In the genomic region with DNA sequence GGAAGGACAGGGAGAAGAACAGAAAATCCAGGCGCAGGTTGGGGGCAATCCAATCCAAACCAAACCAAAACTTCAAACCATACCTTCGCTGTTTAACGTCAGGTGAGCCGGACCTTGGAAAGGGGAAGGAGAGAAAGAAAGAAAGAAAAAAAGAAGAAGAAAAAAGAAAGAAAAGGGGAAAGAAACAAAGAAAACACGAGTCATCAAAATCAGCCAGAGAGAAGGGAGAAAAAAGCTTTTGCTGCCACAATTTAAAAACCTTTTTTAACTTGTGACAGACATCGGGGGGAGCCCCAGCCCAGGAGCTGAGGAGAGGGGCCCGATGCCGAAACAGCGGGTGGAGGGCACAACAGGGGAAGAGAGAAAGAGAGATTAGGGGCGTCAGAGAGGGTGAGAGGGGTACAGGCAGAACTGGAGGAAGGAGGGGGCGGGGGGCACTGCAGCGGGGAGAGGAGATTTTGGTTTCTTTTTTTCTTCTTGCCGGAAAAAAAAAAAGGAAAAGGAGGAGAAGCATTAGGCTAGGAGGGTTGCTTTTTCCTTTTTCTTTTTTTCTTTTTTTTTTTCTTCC, we compare ENCODE assay signal across 25 cellular contexts. TPM values are rescaled to one million over a fixed set of nuclear protein-coding genes. Genes with fewer than 3 reads are reported as not detected.
DNase-seq lines count a peak whose midpoint lies in the region; ATAC-seq and TF ChIP-seq lines count a peak whose summit lies in the region.
"Had no signal": no experiment of that assay in that cellular context is flagged by ENCODE, and none has a peak within 500 bp of the region (broad histone marks: within the 10 kb centered on the region; RNA-seq: fewer than 3 reads in every experiment).

No MANE protein-coding gene starts in this region.

- H3K79me2 ChIP-seq in SK-N-SH (ENCODE audit: insufficient read depth): no peaks in the 10 kb centered on the region

- 49% methylated on average over 13 of the region's 13 CpGs for WGBS in SK-N-SH (ENCODE audit: low lambda C conversion rate)

- H3K36me3 Mint-ChIP-seq in CD14-positive monocyte (no peaks in the 10 kb centered on the region), nephron (ENCODE audit: low read depth) (no peaks in the 10 kb centered on the region)
- H3K36me3 Mint-ChIP-seq in activated naive CD8-positive, alpha-beta T cell treated with anti-CD3 and anti-CD28 coated beads for 36 hours: no peaks in the 10 kb centered on the region
- H3K36me3 Mint-ChIP-seq: activated naive CD4-positive, alpha-beta T cell treated with anti-CD3 and anti-CD28 coated beads, Interleukin-2, amount 10 ng/mL, durations not matched to agents 7 days and 5 days had no signal

- H3K36me3 ChIP-seq in SK-N-SH (replicated peaks in 1 of 2; ENCODE audit: control insufficient read depth in 1 of 2, insufficient read depth in 2 of 2, low read length in 1 of 2): no peaks in the 10 kb centered on the region
- H3K36me3 ChIP-seq: HAP-1, upper lobe of left lung had no signal

- no peak for TF ChIP-seq CTCF in SK-N-SH (IDR thresholded peaks at IDR 0.05)
- no peak for TF ChIP-seq CTCF in CD14-positive monocyte (IDR thresholded peaks at IDR 0.05)
- no peak for TF ChIP-seq CTCF in nephron (IDR thresholded peaks at IDR 0.05; ENCODE audit: unreplicated experiment in 3 of 3)

- H4K20me1 ChIP-seq in SK-N-SH (ENCODE audit: insufficient read depth): no peaks in the 10 kb centered on the region

- TF ChIP-seq RAD21 in SK-N-SH (IDR thresholded peaks at IDR 0.05; ENCODE audit: low read length): peak; percentile 44

- H3K4me1 Mint-ChIP-seq in CD14-positive monocyte: peaks cover 25% of the 10 kb centered on the region
- peaks cover 21% of the 10 kb centered on the region for H3K4me1 Mint-ChIP-seq in activated naive CD8-positive, alpha-beta T cell treated with anti-CD3 and anti-CD28 coated beads for 36 hours
- peaks cover 40% of the 10 kb centered on the region for H3K4me1 Mint-ChIP-seq in nephron

- ATAC-seq in SK-N-SH treated with all-trans-retinoic acid at 6 μM for 48 hours: no peak
- ATAC-seq: body of pancreas, psoas muscle had no signal

- DNase-seq in SK-N-SH: no peak
- no peak for DNase-seq in CD14-positive monocyte (ENCODE audit: low spot score)
- no peak for DNase-seq in activated naive CD8-positive, alpha-beta T cell treated with anti-CD3 and anti-CD28 coated beads for 36 hours
- DNase-seq in NCI-H510A (lab: John Stamatoyannopoulos, UW): no peak
- DNase-seq in NCI-H1417 (lab: John Stamatoyannopoulos, UW): no peak
- DNase-seq in NCI-H187 treated with DMSO at 0.1 percent for 48 hours (lab: John Stamatoyannopoulos, UW): no peak
- DNase-seq: activated CD8-positive, alpha-beta memory T cell treated with anti-CD3 and anti-CD28 coated beads, Interleukin-2, amount 50 U/mL, for 48 hours; activated naive CD4-positive, alpha-beta T cell treated with anti-CD3 and anti-CD28 coated beads, Interleukin-2, amount 10 ng/mL, durations not matched to agents 7 days and 5 days; AML-193; body of pancreas; Calu3; Karpas-422; NCI-H1092; NCI-H2081; psoas muscle; stimulated activated CD4-positive, alpha-beta T cell treated with anti-CD3 and anti-CD28 coated beads, Interleukin-1b, Interleukin-23, amount 100 ng/mL, for 48 hours; stimulated activated naive CD4-positive, alpha-beta T cell treated with Interleukin-2 at 50 U/mL for 16 hours had no signal

- peaks cover 35% of the 10 kb centered on the region for H3K27me3 ChIP-seq in SK-N-SH (ENCODE audit: insufficient read depth)
- H3K27me3 ChIP-seq: body of pancreas, upper lobe of left lung had no signal

- no peaks in the 10 kb centered on the region for H3K9me3 ChIP-seq in SK-N-SH
- H3K9me3 ChIP-seq: body of pancreas, HAP-1, psoas muscle, upper lobe of left lung had no signal

- no peak for TF ChIP-seq EP300 in SK-N-SH (IDR thresholded peaks at IDR 0.05; ENCODE audit: borderline replicate concordance in 1 of 2, low read depth in 1 of 2, low read length in 1 of 2)

- H3K4me1 ChIP-seq in SK-N-SH (ENCODE audit: control insufficient read depth in 1 of 2, insufficient read depth in 2 of 2, low read depth in 1 of 2, low read length in 1 of 2): peaks cover 0 to 55% of the 10 kb centered on the region in 2 experiments; a peak in 2 of 4 replicates
- H3K4me1 ChIP-seq: HAP-1 had no signal

- no peak overlapping the region for H3K27ac Mint-ChIP-seq in CD14-positive monocyte
- H3K27ac Mint-ChIP-seq in activated naive CD8-positive, alpha-beta T cell treated with anti-CD3 and anti-CD28 coated beads for 36 hours: no peak overlapping the region
- peak overlapping the region in 2 of 3 experiments; percentile 35 to 49 for H3K27ac Mint-ChIP-seq in nephron
- H3K27ac Mint-ChIP-seq: activated naive CD4-positive, alpha-beta T cell treated with anti-CD3 and anti-CD28 coated beads, Interleukin-2, amount 10 ng/mL, durations not matched to agents 7 days and 5 days had no signal

- no peak overlapping the region for H3K9ac ChIP-seq in SK-N-SH

- no peak overlapping the region for H3K4me3 ChIP-seq in SK-N-SH (ENCODE audit: low read depth in 2 of 2, low read length in 1 of 2)
- H3K4me3 ChIP-seq: body of pancreas, HAP-1, psoas muscle, upper lobe of left lung had no signal

- H3K9me3 Mint-ChIP-seq in CD14-positive monocyte (peaks cover 0 to 3% (median 0%) of the 10 kb centered on the region in 7 donors), nephron (no peaks in the 10 kb centered on the region)
- H3K9me3 Mint-ChIP-seq in activated naive CD8-positive, alpha-beta T cell treated with anti-CD3 and anti-CD28 coated beads for 36 hours: no peaks in the 10 kb centered on the region
- H3K9me3 Mint-ChIP-seq: activated naive CD4-positive, alpha-beta T cell treated with anti-CD3 and anti-CD28 coated beads, Interleukin-2, amount 10 ng/mL, durations not matched to agents 7 days and 5 days had no signal

- H3K27me3 Mint-ChIP-seq in CD14-positive monocyte (ENCODE audit: low read depth in 3 of 3): peaks cover 23 to 37% (median 35%) of the 10 kb centered on the region in 3 donors
- peaks cover 20% of the 10 kb centered on the region for H3K27me3 Mint-ChIP-seq in activated naive CD8-positive, alpha-beta T cell treated with anti-CD3 and anti-CD28 coated beads for 36 hours
- peaks cover 52% of the 10 kb centered on the region for H3K27me3 Mint-ChIP-seq in nephron (ENCODE audit: low read depth)

- no peak overlapping the region for H2AFZ ChIP-seq in SK-N-SH (ENCODE audit: low read depth)

- H3K4me3 Mint-ChIP-seq in CD14-positive monocyte (peak overlapping the region; percentile 57 to 77), nephron (peak overlapping the region; percentile 72 to 82 (median 79))
- peak overlapping the region; percentile 73 for H3K4me3 Mint-ChIP-seq in activated naive CD8-positive, alpha-beta T cell treated with anti-CD3 and anti-CD28 coated beads for 36 hours
- H3K4me3 Mint-ChIP-seq: activated naive CD4-positive, alpha-beta T cell treated with anti-CD3 and anti-CD28 coated beads, Interleukin-2, amount 10 ng/mL, durations not matched to agents 7 days and 5 days had no signal

- peak overlapping the region in 1 of 2 experiments; percentile 1; a peak in 1 of 4 replicates for H3K27ac ChIP-seq in SK-N-SH (ENCODE audit: low read depth in 2 of 2, low read length in 1 of 2)
- H3K27ac ChIP-seq: 22Rv1, body of pancreas, psoas muscle, RWPE1, upper lobe of left lung had no signal

- H3K4me2 ChIP-seq in SK-N-SH: no peak overlapping the region

- intact Hi-C loops in CD14-positive monocyte (cut with micrococcal nuclease): no loop called here

- POLR2A ChIA-PET in SK-N-SH (lab: Yijun Ruan, JAX): no interaction called here

- CTCF ChIA-PET in SK-N-SH (lab: Yijun Ruan, JAX): interaction anchor here (0.6 to 3.5 kb wide), 7 partner anchors 12 to 442 kb away, joined by 3 to 31 read pairs (median 4); a partner anchor contains a TSS

- no peaks in the 10 kb centered on the region for H3K9me2 ChIP-seq in SK-N-SH

- H3F3A ChIP-seq in SK-N-SH (replicated peaks; ENCODE audit: insufficient read depth): no peaks in the 10 kb centered on the region

TF ChIP-seq in SK-N-SH, 30 proteins besides CTCF, POLR2A, EP300 and RAD21 (continues in another document):
- no peak for TF ChIP-seq TEAD4 (IDR thresholded peaks at IDR 0.05; ENCODE audit: borderline replicate concordance, insufficient read depth)
- TF ChIP-seq GABPA (IDR thresholded peaks at IDR 0.05; ENCODE audit: low read depth): no peak
- TF ChIP-seq EZH2phosphoT487 (IDR thresholded peaks at IDR 0.05; ENCODE audit: borderline replicate concordance, low read depth): no peak
- no peak for TF ChIP-seq CHD2 (IDR thresholded peaks at IDR 0.05; ENCODE audit: low read length, partially characterized antibody)
- TF ChIP-seq MEF2A (IDR thresholded peaks at IDR 0.05; ENCODE audit: borderline replicate concordance, low read depth): no peak
- no peak for TF ChIP-seq NFIC (IDR thresholded peaks at IDR 0.05; ENCODE audit: borderline replicate concordance)

TF ChIP-seq in SK-N-SH treated with all-trans-retinoic acid at 6 μM for 48 hours, 23 proteins besides CTCF, POLR2A, EP300 and RAD21:
- TF ChIP-seq, protein P1, sequence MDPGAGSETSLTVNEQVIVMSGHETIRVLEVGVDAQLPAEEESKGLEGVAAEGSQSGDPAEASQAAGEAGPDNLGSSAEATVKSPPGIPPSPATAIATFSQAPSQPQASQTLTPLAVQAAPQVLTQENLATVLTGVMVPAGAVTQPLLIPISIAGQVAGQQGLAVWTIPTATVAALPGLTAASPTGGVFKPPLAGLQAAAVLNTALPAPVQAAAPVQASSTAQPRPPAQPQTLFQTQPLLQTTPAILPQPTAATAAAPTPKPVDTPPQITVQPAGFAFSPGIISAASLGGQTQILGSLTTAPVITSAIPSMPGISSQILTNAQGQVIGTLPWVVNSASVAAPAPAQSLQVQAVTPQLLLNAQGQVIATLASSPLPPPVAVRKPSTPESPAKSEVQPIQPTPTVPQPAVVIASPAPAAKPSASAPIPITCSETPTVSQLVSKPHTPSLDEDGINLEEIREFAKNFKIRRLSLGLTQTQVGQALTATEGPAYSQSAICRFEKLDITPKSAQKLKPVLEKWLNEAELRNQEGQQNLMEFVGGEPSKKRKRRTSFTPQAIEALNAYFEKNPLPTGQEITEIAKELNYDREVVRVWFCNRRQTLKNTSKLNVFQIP (CRISPR knock-in tag; IDR thresholded peaks at IDR 0.05; ENCODE audit: borderline replicate concordance, low read depth): no peak
- TF ChIP-seq ZNF70 (CRISPR knock-in tag; IDR thresholded peaks at IDR 0.05): no peak
- no peak for TF ChIP-seq RARB (CRISPR knock-in tag; IDR thresholded peaks at IDR 0.05)
- no peak for TF ChIP-seq ZFP3 (CRISPR knock-in tag; IDR thresholded peaks at IDR 0.05)

RNA-seq across cellular contexts. Expression of a gene that starts 30.1 kb away (rescaled TPM):
- polyA plus RNA-seq in SK-N-SH (2012; rRNA removed): 0.15 TPM in 2 replicates
- 0.09 and 1.4 TPM in 2 replicates for polyA plus RNA-seq in SK-N-SH (2012; cell fraction: cytosol; rRNA removed)
- polyA plus RNA-seq in SK-N-SH (2012; cell fraction: nucleus; rRNA removed): 0.06 and 0.54 TPM in 2 replicates
- polyA plus RNA-seq in CD14-positive monocyte: not detected
- total RNA-seq in activated naive CD8-positive, alpha-beta T cell treated with anti-CD3 and anti-CD28 coated beads for 36 hours: under 1 TPM; 0.20 to 0.58 TPM
- total RNA-seq: Calu3 had no signal

RNA-seq across cellular contexts. Expression of a gene that starts 51.1 kb away (rescaled TPM):
- polyA plus RNA-seq in SK-N-SH (2012; rRNA removed): 1.6 and 2.2 TPM in 2 replicates
- polyA plus RNA-seq in SK-N-SH (2012; cell fraction: cytosol; rRNA removed): 0.50 and 0.92 TPM in 2 replicates
- polyA plus RNA-seq in SK-N-SH (2012; cell fraction: nucleus; rRNA removed): 10.3 and 12.9 TPM in 2 replicates
- 10 to 100 TPM; 67.6 to 68.8 TPM for polyA plus RNA-seq in CD14-positive monocyte
- 1 to 10 TPM; 3.5 to 4.6 TPM for total RNA-seq in activated naive CD8-positive, alpha-beta T cell treated with anti-CD3 and anti-CD28 coated beads for 36 hours
- total RNA-seq: Calu3, Daoy, NCI-H460 had no signal

Comparison
In these comparisons a context has a peak if more than half of its experiments do, and no peak if none do; other contexts are left out.
1. H3K27ac Mint-ChIP-seq: peak in nephron (2 of 3); none in CD14-positive monocyte (0 of 7) and activated naive CD8-positive, alpha-beta T cell treated with anti-CD3 and anti-CD28 coated beads for 36 hours (single experiment).
2. RNA of a gene that starts 51.1 kb away (polyA plus RNA-seq): 67.6 to 68.8 TPM in CD14-positive monocyte; 0.50 to 12.9 TPM in SK-N-SH; every median in the first group is over 4 times any median in the second.
3. Peak in every context shown above with its lines, with median percentiles within 50 percentile points of each other: H3K4me3 Mint-ChIP-seq.